Comparison of ENCODE assay signal across 21 cellular contexts in genomic region chr4:2078584-2078983, GRCh38. TPM values are rescaled to one million over a fixed set of nuclear protein-coding genes. Genes with fewer than 3 reads are reported as not detected.
"Had no signal": no experiment of that assay in that cellular context is flagged by ENCODE, and none has a peak within 500 bp of the region (broad histone marks: within the 10 kb centered on the region; RNA-seq: fewer than 3 reads in every experiment).

No MANE protein-coding gene starts in this region.

- H3K36me3 ChIP-seq: cardiac muscle cell, left lung, neutrophil, pancreas, upper lobe of right lung had no signal

- DNase-seq: activated CD4-positive, alpha-beta T cell treated with anti-CD3 and anti-CD28 coated beads for 1 hour; activated CD4-positive, alpha-beta T cell treated with anti-CD3 and anti-CD28 coated beads, Interleukin-2, amount 50 U/mL, for 1 hour; activated CD8-positive, alpha-beta T cell treated with anti-CD3 and anti-CD28 coated beads, Interleukin-2, amount 10 ng/mL, durations not matched to agents 7 days and 5 days; anterior cingulate cortex; body of pancreas; effector CD4-positive, alpha-beta T cell; glutamatergic neuron; immature natural killer cell; kidney glomerular epithelial cell; left lung; natural killer cell; right cardiac atrium; stimulated activated CD4-positive, alpha-beta T cell treated with anti-CD3 and anti-CD28 coated beads, Interleukin-4, amount 100 ng/mL, for 24 hours; stimulated activated naive CD4-positive, alpha-beta T cell treated with Interleukin-2 at 50 U/mL for 16 hours had no signal

- H3K27me3 ChIP-seq: body of pancreas, cardiac muscle cell, hepatocyte, left lung, neutrophil, pancreas, upper lobe of right lung had no signal

- H3K27ac ChIP-seq: body of pancreas, cardiac muscle cell, hepatocyte, left lung, neutrophil, pancreas, upper lobe of right lung, VCaP had no signal

- H3K4me3 ChIP-seq: body of pancreas, cardiac muscle cell, hepatocyte, left lung, pancreas, upper lobe of right lung had no signal

- H3K9me3 ChIP-seq: body of pancreas, left lung, neutrophil, pancreas, upper lobe of right lung had no signal

- FAIRE-seq: frontal cortex, pancreas had no signal

- H3K4me1 ChIP-seq: body of pancreas, left lung, pancreas, upper lobe of right lung had no signal

RNA-seq across cellular contexts. Expression of gene NAT8L, which starts 19.5 kb away (rescaled TPM):
- total RNA-seq: natural killer cell had no signal
- polyA plus RNA-seq: immature natural killer cell had no signal
